2 cellular contexts compared by ENCODE assay signal in the genomic region with DNA sequence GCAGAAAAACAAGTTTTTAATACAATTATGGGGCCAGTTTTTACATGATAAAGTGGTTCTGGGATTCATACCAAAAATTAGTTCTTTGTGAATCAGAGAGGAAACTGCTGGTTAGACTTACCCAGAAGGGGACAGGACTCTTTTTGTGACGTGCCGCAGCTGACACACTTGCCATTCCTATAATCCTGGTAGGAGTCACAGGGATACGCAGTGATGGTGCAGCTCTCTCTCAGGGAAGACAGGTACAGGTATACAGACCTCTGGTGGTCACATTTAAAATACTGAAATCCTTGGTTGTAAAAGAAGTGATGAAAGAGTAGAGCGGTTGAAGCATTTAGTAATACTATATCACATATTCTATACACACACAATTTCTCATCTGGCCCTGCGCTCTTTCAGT.
TF ChIP-seq lines count a peak whose summit lies in the region.

No MANE protein-coding gene starts in this region.

TF ChIP-seq in WTC11, 78 proteins besides CTCF, POLR2A, EP300 and RAD21:
- TF ChIP-seq, protein P1, sequence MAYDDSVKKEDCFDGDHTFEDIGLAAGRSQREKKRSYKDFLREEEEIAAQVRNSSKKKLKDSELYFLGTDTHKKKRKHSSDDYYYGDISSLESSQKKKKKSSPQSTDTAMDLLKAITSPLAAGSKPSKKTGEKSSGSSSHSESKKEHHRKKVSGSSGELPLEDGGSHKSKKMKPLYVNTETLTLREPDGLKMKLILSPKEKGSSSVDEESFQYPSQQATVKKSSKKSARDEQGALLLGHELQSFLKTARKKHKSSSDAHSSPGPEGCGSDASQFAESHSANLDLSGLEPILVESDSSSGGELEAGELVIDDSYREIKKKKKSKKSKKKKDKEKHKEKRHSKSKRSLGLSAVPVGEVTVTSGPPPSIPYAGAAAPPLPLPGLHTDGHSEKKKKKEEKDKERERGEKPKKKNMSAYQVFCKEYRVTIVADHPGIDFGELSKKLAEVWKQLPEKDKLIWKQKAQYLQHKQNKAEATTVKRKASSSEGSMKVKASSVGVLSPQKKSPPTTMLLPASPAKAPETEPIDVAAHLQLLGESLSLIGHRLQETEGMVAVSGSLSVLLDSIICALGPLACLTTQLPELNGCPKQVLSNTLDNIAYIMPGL (CRISPR knock-in tag; IDR thresholded peaks at IDR 0.05), result no peak
- TF ChIP-seq HMGA2 (CRISPR knock-in tag; IDR thresholded peaks at IDR 0.05), result no peak
- TF ChIP-seq ZNF219 (CRISPR knock-in tag; IDR thresholded peaks at IDR 0.05; ENCODE audit: borderline replicate concordance), result no peak
- no peak for TF ChIP-seq SOX15 (CRISPR knock-in tag; IDR thresholded peaks at IDR 0.05)
- TF ChIP-seq, protein P2, sequence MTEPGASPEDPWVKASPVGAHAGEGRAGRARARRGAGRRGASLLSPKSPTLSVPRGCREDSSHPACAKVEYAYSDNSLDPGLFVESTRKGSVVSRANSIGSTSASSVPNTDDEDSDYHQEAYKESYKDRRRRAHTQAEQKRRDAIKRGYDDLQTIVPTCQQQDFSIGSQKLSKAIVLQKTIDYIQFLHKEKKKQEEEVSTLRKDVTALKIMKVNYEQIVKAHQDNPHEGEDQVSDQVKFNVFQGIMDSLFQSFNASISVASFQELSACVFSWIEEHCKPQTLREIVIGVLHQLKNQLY (CRISPR knock-in tag; IDR thresholded peaks at IDR 0.05), result no peak

TF ChIP-seq in liver, 16 proteins besides CTCF, POLR2A, EP300 and RAD21 (continued from another document):
- TF ChIP-seq YY1 (IDR thresholded peaks at IDR 0.05) (no peak), GABPA (IDR thresholded peaks at IDR 0.05 in 1 of 2, conservative IDR thresholded peaks at IDR 0.05 in 1 of 2) (no peak), RXRA (IDR thresholded peaks at IDR 0.05) (no peak), HNF4G (IDR thresholded peaks at IDR 0.05) (no peak), EGR1 (IDR thresholded peaks at IDR 0.05; ENCODE audit: low read depth in 2 of 2) (no peak), SP1 (IDR thresholded peaks at IDR 0.05) (no peak), TAF1 (conservative IDR thresholded peaks at IDR 0.05) (no peak), FOXA1 (IDR thresholded peaks at IDR 0.05) (no peak)
- TF ChIP-seq, protein P3, sequence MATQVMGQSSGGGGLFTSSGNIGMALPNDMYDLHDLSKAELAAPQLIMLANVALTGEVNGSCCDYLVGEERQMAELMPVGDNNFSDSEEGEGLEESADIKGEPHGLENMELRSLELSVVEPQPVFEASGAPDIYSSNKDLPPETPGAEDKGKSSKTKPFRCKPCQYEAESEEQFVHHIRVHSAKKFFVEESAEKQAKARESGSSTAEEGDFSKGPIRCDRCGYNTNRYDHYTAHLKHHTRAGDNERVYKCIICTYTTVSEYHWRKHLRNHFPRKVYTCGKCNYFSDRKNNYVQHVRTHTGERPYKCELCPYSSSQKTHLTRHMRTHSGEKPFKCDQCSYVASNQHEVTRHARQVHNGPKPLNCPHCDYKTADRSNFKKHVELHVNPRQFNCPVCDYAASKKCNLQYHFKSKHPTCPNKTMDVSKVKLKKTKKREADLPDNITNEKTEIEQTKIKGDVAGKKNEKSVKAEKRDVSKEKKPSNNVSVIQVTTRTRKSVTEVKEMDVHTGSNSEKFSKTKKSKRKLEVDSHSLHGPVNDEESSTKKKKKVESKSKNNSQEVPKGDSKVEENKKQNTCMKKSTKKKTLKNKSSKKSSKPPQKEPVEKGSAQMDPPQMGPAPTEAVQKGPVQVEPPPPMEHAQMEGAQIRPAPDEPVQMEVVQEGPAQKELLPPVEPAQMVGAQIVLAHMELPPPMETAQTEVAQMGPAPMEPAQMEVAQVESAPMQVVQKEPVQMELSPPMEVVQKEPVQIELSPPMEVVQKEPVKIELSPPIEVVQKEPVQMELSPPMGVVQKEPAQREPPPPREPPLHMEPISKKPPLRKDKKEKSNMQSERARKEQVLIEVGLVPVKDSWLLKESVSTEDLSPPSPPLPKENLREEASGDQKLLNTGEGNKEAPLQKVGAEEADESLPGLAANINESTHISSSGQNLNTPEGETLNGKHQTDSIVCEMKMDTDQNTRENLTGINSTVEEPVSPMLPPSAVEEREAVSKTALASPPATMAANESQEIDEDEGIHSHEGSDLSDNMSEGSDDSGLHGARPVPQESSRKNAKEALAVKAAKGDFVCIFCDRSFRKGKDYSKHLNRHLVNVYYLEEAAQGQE (IDR thresholded peaks at IDR 0.05), result no peak
- TF ChIP-seq, protein P4, sequence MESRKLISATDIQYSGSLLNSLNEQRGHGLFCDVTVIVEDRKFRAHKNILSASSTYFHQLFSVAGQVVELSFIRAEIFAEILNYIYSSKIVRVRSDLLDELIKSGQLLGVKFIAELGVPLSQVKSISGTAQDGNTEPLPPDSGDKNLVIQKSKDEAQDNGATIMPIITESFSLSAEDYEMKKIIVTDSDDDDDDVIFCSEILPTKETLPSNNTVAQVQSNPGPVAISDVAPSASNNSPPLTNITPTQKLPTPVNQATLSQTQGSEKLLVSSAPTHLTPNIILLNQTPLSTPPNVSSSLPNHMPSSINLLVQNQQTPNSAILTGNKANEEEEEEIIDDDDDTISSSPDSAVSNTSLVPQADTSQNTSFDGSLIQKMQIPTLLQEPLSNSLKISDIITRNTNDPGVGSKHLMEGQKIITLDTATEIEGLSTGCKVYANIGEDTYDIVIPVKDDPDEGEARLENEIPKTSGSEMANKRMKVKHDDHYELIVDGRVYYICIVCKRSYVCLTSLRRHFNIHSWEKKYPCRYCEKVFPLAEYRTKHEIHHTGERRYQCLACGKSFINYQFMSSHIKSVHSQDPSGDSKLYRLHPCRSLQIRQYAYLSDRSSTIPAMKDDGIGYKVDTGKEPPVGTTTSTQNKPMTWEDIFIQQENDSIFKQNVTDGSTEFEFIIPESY (IDR thresholded peaks at IDR 0.05), result no peak
